Comparison of ENCODE assay signal across 26 cellular contexts in the genomic region with DNA sequence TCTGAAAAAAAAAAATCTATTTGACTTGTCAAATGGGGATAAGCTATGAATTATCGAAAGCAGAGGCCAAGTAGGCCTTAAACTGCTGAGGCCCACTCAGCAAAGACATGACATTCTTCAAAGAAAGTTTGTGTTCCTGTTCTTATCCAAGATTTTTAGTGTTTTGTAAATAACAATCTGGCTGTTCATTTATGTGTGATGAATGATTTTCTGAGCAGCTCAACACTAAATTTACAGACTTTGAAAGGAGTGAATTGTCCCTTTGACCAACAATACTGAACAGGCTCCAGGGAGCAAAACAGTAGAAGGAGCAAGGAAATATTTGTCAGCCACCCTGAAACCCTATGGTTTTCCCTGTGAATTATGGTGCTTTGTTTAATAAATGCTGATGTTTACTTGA.
"Had no signal": no experiment of that assay in that cellular context is flagged by ENCODE, and none has a peak within 500 bp of the region (broad histone marks: within the 10 kb centered on the region; RNA-seq: fewer than 3 reads in every experiment).

No MANE protein-coding gene starts in this region.

- H3K4me2 ChIP-seq: hepatocyte had no signal

- ATAC-seq: heart left ventricle; left lung; naive thymus-derived CD4-positive, alpha-beta T cell; psoas muscle; right cardiac atrium; stimulated activated memory B cell treated with anti-CD40 and anti-IgM and Interleukin-4, amounts not matched to agents 10 μg/mL and 1 μg/mL and 100 μg/mL, for 72 hours; stimulated activated naive CD8-positive, alpha-beta T cell treated with anti-CD3 and anti-CD28 coated beads, Interleukin-15, Interleukin-2, amounts not matched to agents 100 U/mL and 50 U/mL, for 24 hours had no signal

- H3K9me3 ChIP-seq: psoas muscle, sigmoid colon, testis, tibial artery, upper lobe of left lung, uterus had no signal

- H3K4me3 Mint-ChIP-seq: endodermal cell; naive thymus-derived CD4-positive, alpha-beta T cell; nephron progenitor cell; stimulated activated memory B cell treated with anti-CD40 and anti-IgM and Interleukin-4, amounts not matched to agents 10 μg/mL and 1 μg/mL and 100 μg/mL, for 72 hours had no signal

- H3K79me2 ChIP-seq: hepatocyte had no signal

- H3K36me3 ChIP-seq: esophagus muscularis mucosa, heart left ventricle, left lung, sigmoid colon, spleen, tibial artery, upper lobe of left lung, uterus had no signal

- H3K4me1 ChIP-seq: esophagus muscularis mucosa, left lung, psoas muscle, sigmoid colon, spleen, testis, tibial artery, upper lobe of left lung, uterus had no signal

- H2AFZ ChIP-seq: hepatocyte had no signal

- H3K4me1 Mint-ChIP-seq: naive thymus-derived CD4-positive, alpha-beta T cell; nephron progenitor cell; stimulated activated memory B cell treated with anti-CD40 and anti-IgM and Interleukin-4, amounts not matched to agents 10 μg/mL and 1 μg/mL and 100 μg/mL, for 72 hours had no signal

- DNase-seq: caudate nucleus; dorsolateral prefrontal cortex; effector CD4-positive, alpha-beta T cell; endodermal cell; heart left ventricle; kidney; left lung; mesendoderm; midbrain; naive thymus-derived CD4-positive, alpha-beta T cell; nephron progenitor cell; posterior cingulate gyrus; psoas muscle; right cardiac atrium; sigmoid colon; spleen; stimulated activated CD4-positive, alpha-beta T cell treated with anti-CD3 and anti-CD28 coated beads, Interleukin-4, amount 100 ng/mL, for 4 hours; stimulated activated naive CD8-positive, alpha-beta T cell treated with anti-CD3 and anti-CD28 coated beads, Interleukin-15, Interleukin-2, amounts not matched to agents 100 U/mL and 50 U/mL, for 24 hours; substantia nigra; testis; tibial artery; upper lobe of left lung; uterus had no signal

- H3K27me3 Mint-ChIP-seq: naive thymus-derived CD4-positive, alpha-beta T cell; stimulated activated memory B cell treated with anti-CD40 and anti-IgM and Interleukin-4, amounts not matched to agents 10 μg/mL and 1 μg/mL and 100 μg/mL, for 72 hours had no signal

- H3K27ac Mint-ChIP-seq: endodermal cell; naive thymus-derived CD4-positive, alpha-beta T cell; nephron progenitor cell; stimulated activated memory B cell treated with anti-CD40 and anti-IgM and Interleukin-4, amounts not matched to agents 10 μg/mL and 1 μg/mL and 100 μg/mL, for 72 hours had no signal

- H3K27me3 ChIP-seq: dorsolateral prefrontal cortex, esophagus muscularis mucosa, heart left ventricle, hepatocyte, left lung, sigmoid colon, spleen, testis, tibial artery, upper lobe of left lung, uterus had no signal

- H3K4me3 ChIP-seq: dorsolateral prefrontal cortex, esophagus muscularis mucosa, heart left ventricle, hepatocyte, left lung, psoas muscle, sigmoid colon, spleen, testis, tibial artery, upper lobe of left lung, uterus had no signal

- H3K27ac ChIP-seq: esophagus muscularis mucosa, heart left ventricle, hepatocyte, left lung, psoas muscle, sigmoid colon, spleen, testis, tibial artery, upper lobe of left lung, uterus had no signal

- H3K36me3 Mint-ChIP-seq: naive thymus-derived CD4-positive, alpha-beta T cell; stimulated activated memory B cell treated with anti-CD40 and anti-IgM and Interleukin-4, amounts not matched to agents 10 μg/mL and 1 μg/mL and 100 μg/mL, for 72 hours had no signal
